1 cellular context compared by ENCODE assay signal in genomic region chr10:132685921-132686680, GRCh38.
TF ChIP-seq lines count a peak whose summit lies in the region.

No MANE protein-coding gene starts in this region.

TF ChIP-seq in HepG2, 621 proteins besides CTCF, POLR2A, EP300 and RAD21:
- TF ChIP-seq FOXO4 (CRISPR knock-in tag; conservative IDR thresholded peaks at IDR 0.05) (0 out of 2 replicates have a peak, but pooled peaks have one; percentile 61), PLSCR1 (CRISPR knock-in tag; IDR thresholded peaks at IDR 0.05; ENCODE audit: borderline replicate concordance) (no peak), ZBTB4 (CRISPR knock-in tag; IDR thresholded peaks at IDR 0.05; ENCODE audit: borderline replicate concordance) (no peak), FOXK2 (IDR thresholded peaks at IDR 0.05) (no peak)
